In genomic region chr22:43000441-43001175, GRCh38 we compare ENCODE assay signal across 7 cellular contexts. TPM values are rescaled to one million over a fixed set of nuclear protein-coding genes. Genes with fewer than 3 reads are reported as not detected.
DNase-seq lines count a peak whose midpoint lies in the region; ATAC-seq and TF ChIP-seq lines count a peak whose summit lies in the region.

No MANE protein-coding gene starts in this region.

- TF ChIP-seq CTCF in HFFc6 (IDR thresholded peaks at IDR 0.05) = no peak
- no peak for TF ChIP-seq CTCF in gastroesophageal sphincter (IDR thresholded peaks at IDR 0.05)

- POLR2A ChIA-PET in activated CD4-positive, alpha-beta memory T cell treated with anti-CD3 and anti-CD28 coated beads, Interleukin-2, amount 10 ng/mL, durations not matched to agents 7 days and 5 days (lab: Charles Lee) = interaction anchor here (3.5 kb wide), 1 partner anchor 14 kb away, joined by 32 read pairs; the partner anchor contains the start of gene PACSIN2

- H3K4me1 ChIP-seq in gastroesophageal sphincter = peaks cover 13 to 95% (median 64%) of the 10 kb centered on the region in 3 donors

- H3K27me3 ChIP-seq in gastroesophageal sphincter = no peaks in the 10 kb centered on the region

- H3K27ac ChIP-seq in gastroesophageal sphincter = peak overlapping the region in 3 of 4 donors; percentile 36 to 89 (median 69)

- WGBS in gastroesophageal sphincter (ENCODE audit: low coverage in 1 of 2), 2 donors = 39 to 71% methylated on average over 3 to 6 of the region's 8 CpGs

- peaks cover 6% of the 10 kb centered on the region for H3K27me3 Mint-ChIP-seq in HFFc6 (ENCODE audit: insufficient read depth)
- H3K27me3 Mint-ChIP-seq in activated CD4-positive, alpha-beta memory T cell treated with anti-CD3 and anti-CD28 coated beads, Interleukin-2, amount 10 ng/mL, durations not matched to agents 7 days and 5 days = no peaks in the 10 kb centered on the region

- peaks cover 97% of the 10 kb centered on the region for H3K4me1 Mint-ChIP-seq in HFFc6 (ENCODE audit: low read depth)
- peaks cover 79% of the 10 kb centered on the region for H3K4me1 Mint-ChIP-seq in activated CD4-positive, alpha-beta memory T cell treated with anti-CD3 and anti-CD28 coated beads, Interleukin-2, amount 10 ng/mL, durations not matched to agents 7 days and 5 days

- CTCF ChIA-PET in activated CD4-positive, alpha-beta memory T cell treated with anti-CD3 and anti-CD28 coated beads, Interleukin-2, amount 10 ng/mL, durations not matched to agents 7 days and 5 days (lab: Charles Lee) = interaction anchor here (1.9 to 2.4 kb wide), 2 partner anchors 13 to 34 kb away, joined by 8 read pairs; no protein-coding TSS in a partner anchor

- ATAC-seq in gastroesophageal sphincter (no peak), GM18868 (IDR thresholded peaks at IDR 0.05; ENCODE audit: unreplicated experiment) (no peak), GM18511 (IDR thresholded peaks at IDR 0.05; ENCODE audit: unreplicated experiment) (no peak)

- no peak overlapping the region for H3K4me3 ChIP-seq in gastroesophageal sphincter

- H3K36me3 Mint-ChIP-seq in HFFc6 (ENCODE audit: low read depth) = no peaks in the 10 kb centered on the region
- H3K36me3 Mint-ChIP-seq in activated CD4-positive, alpha-beta memory T cell treated with anti-CD3 and anti-CD28 coated beads, Interleukin-2, amount 10 ng/mL, durations not matched to agents 7 days and 5 days (ENCODE audit: low read depth) = no peaks in the 10 kb centered on the region

- peak overlapping the region; percentile 89 for H3K4me3 Mint-ChIP-seq in HFFc6
- H3K4me3 Mint-ChIP-seq in activated CD4-positive, alpha-beta memory T cell treated with anti-CD3 and anti-CD28 coated beads, Interleukin-2, amount 10 ng/mL, durations not matched to agents 7 days and 5 days = no peak overlapping the region

- no peak for TF ChIP-seq EP300 in gastroesophageal sphincter (IDR thresholded peaks at IDR 0.05)

- peak overlapping the region; percentile 87 for H3K27ac Mint-ChIP-seq in HFFc6
- H3K27ac Mint-ChIP-seq in activated CD4-positive, alpha-beta memory T cell treated with anti-CD3 and anti-CD28 coated beads, Interleukin-2, amount 10 ng/mL, durations not matched to agents 7 days and 5 days = peak overlapping the region; percentile 62

- DNase-seq in HFFc6 (no peak), NCI-H510A (lab: John Stamatoyannopoulos, UW) (no peak)
- DNase-seq in activated CD4-positive, alpha-beta memory T cell treated with anti-CD3 and anti-CD28 coated beads, Interleukin-2, amount 10 ng/mL, durations not matched to agents 7 days and 5 days = peak; percentile 41
- DNase-seq in stimulated activated CD8-positive, alpha-beta memory T cell treated with anti-CD3 and anti-CD28 coated beads, Interleukin-4, amount 100 ng/mL, for 48 hours = peak; percentile 61

- H3K9me3 ChIP-seq in gastroesophageal sphincter = no peaks in the 10 kb centered on the region

- no peaks in the 10 kb centered on the region for H3K36me3 ChIP-seq in gastroesophageal sphincter

- H3K9me3 Mint-ChIP-seq in HFFc6 = no peaks in the 10 kb centered on the region
- no peaks in the 10 kb centered on the region for H3K9me3 Mint-ChIP-seq in activated CD4-positive, alpha-beta memory T cell treated with anti-CD3 and anti-CD28 coated beads, Interleukin-2, amount 10 ng/mL, durations not matched to agents 7 days and 5 days

- TF ChIP-seq POLR2A in gastroesophageal sphincter (IDR thresholded peaks at IDR 0.05) = no peak

RNA-seq across cellular contexts. Expression of gene PACSIN2, which starts 14.3 kb away (rescaled TPM):
- 10 to 100 TPM; 69.8 to 97.3 (median 76.2) TPM for total RNA-seq in HFFc6 (2021; fragmentation: NEBNext Ultra II Directional; extraction: Animal tissue kit (Norgen Biotek cat#: 25700))
- 10 to 100 TPM; 33.5 to 35.1 TPM for total RNA-seq in activated CD4-positive, alpha-beta memory T cell treated with anti-CD3 and anti-CD28 coated beads, Interleukin-2, amount 10 ng/mL, durations not matched to agents 7 days and 5 days
- total RNA-seq in gastroesophageal sphincter = 100 to 1,000 TPM in 2 of 4 donors, 10 to 100 TPM in 2; 73.1 to 171 (median 107) TPM

Comparison
In these comparisons a context has a peak if more than half of its experiments do, and no peak if none do; other contexts are left out.
1. DNase-seq: peak in activated CD4-positive, alpha-beta memory T cell treated with anti-CD3 and anti-CD28 coated beads, Interleukin-2, amount 10 ng/mL, durations not matched to agents 7 days and 5 days (single experiment) and stimulated activated CD8-positive, alpha-beta memory T cell treated with anti-CD3 and anti-CD28 coated beads, Interleukin-4, amount 100 ng/mL, for 48 hours (single experiment); none in HFFc6 (single experiment) and NCI-H510A (single experiment).